Comparison of ENCODE assay signal across 1 cellular context in the genomic region with DNA sequence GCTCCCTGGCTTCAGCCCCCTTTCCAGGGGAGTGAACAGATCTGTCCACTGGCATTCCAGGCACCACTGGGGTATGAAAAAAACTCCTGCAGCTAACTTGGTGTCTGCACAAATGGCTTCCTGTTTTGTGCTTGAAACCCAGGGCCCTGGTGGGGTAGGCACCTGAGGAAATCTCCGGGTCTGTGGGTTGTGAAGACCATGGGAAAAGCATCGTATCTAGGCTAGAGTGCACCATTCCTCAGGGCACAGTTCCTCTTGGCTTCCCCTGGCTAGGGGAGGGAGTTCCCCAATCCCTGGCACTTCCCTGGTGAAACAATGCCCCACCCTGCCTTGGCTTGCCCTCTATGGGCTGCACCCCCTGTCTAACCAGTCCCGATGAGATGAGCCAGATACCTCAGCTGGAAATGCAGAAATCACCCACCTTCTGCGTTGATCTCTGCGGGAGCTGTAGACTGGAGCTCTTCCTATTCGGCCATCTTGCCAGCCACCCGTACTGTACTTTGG.
TF ChIP-seq lines count a peak whose summit lies in the region.

No MANE protein-coding gene starts in this region.

TF ChIP-seq in GM12878, 131 proteins besides CTCF, POLR2A, EP300 and RAD21:
- TF ChIP-seq RB1 (IDR thresholded peaks at IDR 0.05; ENCODE audit: borderline replicate concordance) (no peak), RUNX3 (IDR thresholded peaks at IDR 0.05; ENCODE audit: low read length) (no peak), TCF12 (IDR thresholded peaks at IDR 0.05; ENCODE audit: low read depth, low read length) (no peak), RAD51 (IDR thresholded peaks at IDR 0.05) (no peak), RELA (IDR thresholded peaks at IDR 0.05; ENCODE audit: borderline replicate concordance, partially characterized antibody) (no peak), NFYA (IDR thresholded peaks at IDR 0.05; ENCODE audit: borderline replicate concordance, low read depth, low read length) (no peak), IKZF1 (conservative IDR thresholded peaks at IDR 0.05) (no peak), ZSCAN29 (IDR thresholded peaks at IDR 0.05) (no peak), CHD1 (IDR thresholded peaks at IDR 0.05; ENCODE audit: low read depth, low read length) (no peak), CBX5 (IDR thresholded peaks at IDR 0.05; ENCODE audit: low read depth) (no peak), TCF3 (IDR thresholded peaks at IDR 0.05; ENCODE audit: borderline replicate concordance, insufficient read depth, low read depth, low read length) (no peak), SP1 (IDR thresholded peaks at IDR 0.05; ENCODE audit: low read depth, low read length) (no peak), BRCA1 (IDR thresholded peaks at IDR 0.05; ENCODE audit: low read depth, low read length) (no peak)
